8 cellular contexts compared by ENCODE assay signal in genomic region chr2:61017556-61018318, GRCh38. TPM values are rescaled to one million over a fixed set of nuclear protein-coding genes. Genes with fewer than 3 reads are reported as not detected.
DNase-seq lines count a peak whose midpoint lies in the region; TF ChIP-seq lines count a peak whose summit lies in the region.

Gene PEX13, plus strand, starts transcription at chr2:61017720. Its CDS starts 40 bp downstream, at chr2:61017760.
A gene with protein sequence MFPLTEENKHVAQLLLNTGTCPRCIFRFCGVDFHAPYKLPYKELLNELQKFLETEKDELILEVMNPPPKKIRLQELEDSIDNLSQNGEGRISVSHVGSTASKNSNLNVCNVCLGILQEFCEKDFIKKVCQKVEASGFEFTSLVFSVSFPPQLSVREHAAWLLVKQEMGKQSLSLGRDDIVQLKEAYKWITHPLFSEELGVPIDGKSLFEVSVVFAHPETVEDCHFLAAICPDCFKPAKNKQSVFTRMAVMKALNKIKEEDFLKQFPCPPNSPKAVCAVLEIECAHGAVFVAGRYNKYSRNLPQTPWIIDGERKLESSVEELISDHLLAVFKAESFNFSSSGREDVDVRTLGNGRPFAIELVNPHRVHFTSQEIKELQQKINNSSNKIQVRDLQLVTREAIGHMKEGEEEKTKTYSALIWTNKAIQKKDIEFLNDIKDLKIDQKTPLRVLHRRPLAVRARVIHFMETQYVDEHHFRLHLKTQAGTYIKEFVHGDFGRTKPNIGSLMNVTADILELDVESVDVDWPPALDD (minus strand): TSS chr2:61018255. CDS start chr2:61011890, 6,365 bp downstream.

- in situ Hi-C loops in HAP-1 (cut with MboI; ENCODE audit: low sequenced_read_pairs) = no loop called here

- H3K9ac ChIP-seq in MM.1S (ENCODE audit: low read length) = peak within 1 kb of the TSS; percentile 82

- peak within 1 kb of the TSS; percentile 79 for H3K4me2 ChIP-seq in MM.1S (ENCODE audit: low read depth, low read length)

- TF ChIP-seq CTCF in GM12865 (IDR thresholded peaks at IDR 0.05; ENCODE audit: insufficient read depth, low read depth, low read length, missing control alignments) (no peak), MM.1S (IDR thresholded peaks at IDR 0.05; ENCODE audit: low read length) (no peak)

- H3K4me3 ChIP-seq in GM12865 (ENCODE audit: low read depth, low read length) (peak within 1 kb of the TSS; percentile 94), HAP-1 (peak within 1 kb of the TSS; percentile 91), MM.1S (ENCODE audit: low read length) (peak within 1 kb of the TSS; percentile 82)

- H3K27me3 ChIP-seq in HAP-1 (ENCODE audit: low read depth) (no peaks in the 10 kb centered on the region), MM.1S (replicated peaks; ENCODE audit: insufficient read depth, low read length) (no peaks in the 10 kb centered on the region)

- peaks cover 22% of the 10 kb centered on the region for H3F3A ChIP-seq in MM.1S (ENCODE audit: insufficient read depth, low read length)

- H4K20me1 ChIP-seq in MM.1S (ENCODE audit: insufficient read depth, low read length) = no peaks in the 10 kb centered on the region

- no peaks in the 10 kb centered on the region; the same call in 1 of the 2 replicates for H3K9me3 ChIP-seq in HAP-1
- H3K9me3 ChIP-seq in MM.1S (replicated peaks; ENCODE audit: insufficient read depth, low read length) = no peaks in the 10 kb centered on the region

- H3K36me3 ChIP-seq in HAP-1 (replicated peaks) (peaks cover 3% of the 10 kb centered on the region), MM.1S (replicated peaks; ENCODE audit: insufficient read depth, low read length) (no peaks in the 10 kb centered on the region)

- H3K27ac ChIP-seq in MM.1S (ENCODE audit: low read length) (peak within 1 kb of the TSS; percentile 86), angular gyrus (ENCODE audit: low read depth, low read length) (peak within 1 kb of the TSS; percentile 70)

- H3K9me2 ChIP-seq in MM.1S (replicated peaks; ENCODE audit: insufficient read depth, low read length) = no peaks in the 10 kb centered on the region

- H2AFZ ChIP-seq in MM.1S (ENCODE audit: low read length) = peak within 1 kb of the TSS; percentile 92

- peak; percentile 80 for DNase-seq in GM12865 (ENCODE audit: low read depth)
- DNase-seq in HAP-1 (ENCODE audit: low spot score in 2 of 2) = peak; percentile 74 to 85
- DNase-seq in MM.1S = peak; percentile 70
- DNase-seq in SW480 (ENCODE audit: low spot score) = peak; percentile 86
- peak; percentile 82 for DNase-seq in hepatic stellate cell (ENCODE audit: low spot score)
- DNase-seq in renal cortical epithelial cell (ENCODE audit: low read depth) = peak; percentile 80
- no peak for DNase-seq in mesenteric fat pad (ENCODE audit: low spot score)

- peaks cover 11% of the 10 kb centered on the region for H3K4me1 ChIP-seq in HAP-1
- H3K4me1 ChIP-seq in MM.1S (ENCODE audit: low read length) = peaks cover 19% of the 10 kb centered on the region

- H3K79me2 ChIP-seq in MM.1S (ENCODE audit: low read length) = peaks cover 47% of the 10 kb centered on the region

RNA-seq across cellular contexts. Expression of gene PEX13, which starts in this region (rescaled TPM):
- 42.5 and 57.5 TPM in 2 replicates for total RNA-seq in renal cortical epithelial cell
- total RNA-seq in mesenteric fat pad = 14.4 TPM

RNA-seq across cellular contexts. Expression of the second gene that starts in this region (rescaled TPM):
- total RNA-seq in renal cortical epithelial cell = 7.5 and 10.9 TPM in 2 replicates
- total RNA-seq in mesenteric fat pad = 2.8 TPM
